ENCODE assay signal across 12 cellular contexts in the genomic region with DNA sequence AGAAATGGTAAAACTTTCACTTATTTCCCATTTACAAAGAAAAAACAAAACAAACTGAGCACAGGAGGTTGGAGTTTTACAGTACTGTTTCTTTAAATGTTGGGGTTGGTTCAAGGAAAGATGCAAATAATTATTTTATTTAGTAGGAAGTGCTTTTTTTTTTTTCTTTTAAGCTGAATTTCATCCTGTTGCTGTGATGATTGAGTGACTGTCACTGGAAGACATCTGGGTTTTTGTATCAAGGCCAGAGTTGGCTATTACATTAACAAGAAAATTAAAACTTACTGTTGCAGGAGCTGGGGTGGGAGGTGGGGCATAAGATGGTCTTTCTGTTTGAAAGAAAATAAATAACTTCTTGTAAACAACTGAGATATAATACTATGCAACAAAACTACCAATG. TPM values are rescaled to one million over a fixed set of nuclear protein-coding genes. Genes with fewer than 3 reads are reported as not detected.
DNase-seq lines count a peak whose midpoint lies in the region; ATAC-seq, FAIRE-seq and TF ChIP-seq lines count a peak whose summit lies in the region.
"Had no signal": no experiment of that assay in that cellular context is flagged by ENCODE, and none has a peak within 500 bp of the region (broad histone marks: within the 10 kb centered on the region; RNA-seq: fewer than 3 reads in every experiment).

No MANE protein-coding gene starts in this region.

- no peaks in the 10 kb centered on the region for H3K27me3 Mint-ChIP-seq in CD4-positive, CD25-positive, alpha-beta regulatory T cell
- H3K27me3 Mint-ChIP-seq in activated naive CD8-positive, alpha-beta T cell = no peaks in the 10 kb centered on the region
- no peaks in the 10 kb centered on the region for H3K27me3 Mint-ChIP-seq in natural killer cell (ENCODE audit: low read depth in 2 of 2)

- H3K9me3 ChIP-seq in CD4-positive, CD25-positive, alpha-beta regulatory T cell (ENCODE audit: control insufficient read depth in 2 of 2, low read length in 2 of 2) = no peaks in the 10 kb centered on the region
- no peaks in the 10 kb centered on the region for H3K9me3 ChIP-seq in transverse colon

- H3K4me3 Mint-ChIP-seq in CD4-positive, CD25-positive, alpha-beta regulatory T cell = peak overlapping the region; percentile 52 to 100 (median 78)
- H3K4me3 Mint-ChIP-seq in activated naive CD8-positive, alpha-beta T cell = peak overlapping the region; percentile 64
- H3K4me3 Mint-ChIP-seq in natural killer cell = peak overlapping the region; percentile 77

- H3K36me3 ChIP-seq in CD4-positive, CD25-positive, alpha-beta regulatory T cell (ENCODE audit: control insufficient read depth, insufficient read depth, low read length) = peaks cover 43% of the 10 kb centered on the region
- H3K36me3 ChIP-seq in transverse colon = peaks cover 0 to 35% (median 17%) of the 10 kb centered on the region in 4 donors

- no peaks in the 10 kb centered on the region for H3K27me3 ChIP-seq in CD4-positive, CD25-positive, alpha-beta regulatory T cell (ENCODE audit: control insufficient read depth, insufficient read depth, low read length)
- no peaks in the 10 kb centered on the region for H3K27me3 ChIP-seq in transverse colon
- H3K27me3 ChIP-seq: foreskin keratinocyte had no signal

- intact Hi-C loops in natural killer cell (cut with micrococcal nuclease) = loop anchor here (5.0 kb wide), 2 partner anchors 38 to 83 kb away; no protein-coding TSS in a partner anchor
- intact Hi-C loops in transverse colon (cut with DNase I; ENCODE audit: low total_unique reads) = no loop called here

- peaks cover 0 to 1% (median 0%) of the 10 kb centered on the region in 7 donors for H3K9me3 Mint-ChIP-seq in CD4-positive, CD25-positive, alpha-beta regulatory T cell
- H3K9me3 Mint-ChIP-seq in activated naive CD8-positive, alpha-beta T cell (ENCODE audit: low read depth) = no peaks in the 10 kb centered on the region
- H3K9me3 Mint-ChIP-seq in natural killer cell = no peaks in the 10 kb centered on the region

- peaks cover 49 to 81% (median 64%) of the 10 kb centered on the region in 4 donors for H3K4me1 Mint-ChIP-seq in CD4-positive, CD25-positive, alpha-beta regulatory T cell
- H3K4me1 Mint-ChIP-seq in activated naive CD8-positive, alpha-beta T cell (ENCODE audit: low read depth) = peaks cover 62% of the 10 kb centered on the region
- peaks cover 55 to 57% of the 10 kb centered on the region in 2 donors for H3K4me1 Mint-ChIP-seq in natural killer cell

- peak overlapping the region in 2 of 3 donors; percentile 70 to 99 for H3K27ac Mint-ChIP-seq in CD4-positive, CD25-positive, alpha-beta regulatory T cell
- H3K27ac Mint-ChIP-seq in activated naive CD8-positive, alpha-beta T cell = peak overlapping the region; percentile 66
- H3K27ac Mint-ChIP-seq in natural killer cell = peak overlapping the region; percentile 99

- H3K4me1 ChIP-seq in CD4-positive, CD25-positive, alpha-beta regulatory T cell (ENCODE audit: control insufficient read depth, insufficient read depth, low read length, poor library complexity, severe bottlenecking) = peaks cover 38% of the 10 kb centered on the region
- H3K4me1 ChIP-seq in transverse colon = peaks cover 19 to 41% (median 24%) of the 10 kb centered on the region in 4 donors

- no peak for TF ChIP-seq POLR2A in transverse colon (IDR thresholded peaks at IDR 0.05)

- TF ChIP-seq CTCF in natural killer cell (IDR thresholded peaks at IDR 0.05) (no peak), transverse colon (IDR thresholded peaks at IDR 0.05) (no peak)

- ATAC-seq in CD4-positive, CD25-positive, alpha-beta regulatory T cell (ENCODE audit: low read depth in 2 of 2) = no peak
- ATAC-seq in natural killer cell = no peak
- ATAC-seq: foreskin keratinocyte had no signal

- no peak for TF ChIP-seq EP300 in transverse colon (IDR thresholded peaks at IDR 0.05; ENCODE audit: low read depth)

- peak overlapping the region; percentile 79 for H3K4me3 ChIP-seq in CD4-positive, CD25-positive, alpha-beta regulatory T cell (ENCODE audit: low read depth, low read length)
- no peak overlapping the region for H3K4me3 ChIP-seq in transverse colon

- in situ Hi-C loops in transverse colon (cut with MboI; ENCODE audit: low pct_ligation_motif_present in 1 of 4, low pct_unique_long_range_greater_than_20kb in 1 of 4, low sequenced_read_pairs in 3 of 4) = no loop called here

- H3K27ac ChIP-seq in CD4-positive, CD25-positive, alpha-beta regulatory T cell (ENCODE audit: insufficient read depth, low read length, poor library complexity, severe bottlenecking) = peak overlapping the region; percentile 25
- no peak overlapping the region for H3K27ac ChIP-seq in transverse colon

- FAIRE-seq in GM19239 (lab: Jason Lieb, UNC) = peak; percentile 80

- DNase-seq in CD4-positive, CD25-positive, alpha-beta regulatory T cell = peak in 1 of 3 donors; percentile 24
- DNase-seq in GM19239 (ENCODE audit: insufficient read length, low spot score) (no peak), natural killer cell (no peak), transverse colon (no peak), 8988T (no peak), kidney glomerular epithelial cell (lab: John Stamatoyannopoulos, UW) (no peak)
- DNase-seq: effector CD4-positive, alpha-beta T cell; foreskin keratinocyte; midbrain; SHP77; stimulated activated CD4-positive, alpha-beta T cell treated with anti-CD3 and anti-CD28 coated beads, Interleukin-2, amount 100 ng/mL, for 24 hours had no signal

- peaks cover 26% of the 10 kb centered on the region for H3K36me3 Mint-ChIP-seq in CD4-positive, CD25-positive, alpha-beta regulatory T cell
- H3K36me3 Mint-ChIP-seq in activated naive CD8-positive, alpha-beta T cell = peaks cover 13% of the 10 kb centered on the region
- H3K36me3 Mint-ChIP-seq in natural killer cell = peaks cover 17% of the 10 kb centered on the region

RNA-seq across cellular contexts. Expression of a gene that starts 2.3 kb away (rescaled TPM):
- 76.9 TPM for total RNA-seq in CD4-positive, CD25-positive, alpha-beta regulatory T cell
- polyA plus RNA-seq in CD4-positive, CD25-positive, alpha-beta regulatory T cell = 100 to 1,000 TPM; 169 to 228 (median 179) TPM
- 100 to 1,000 TPM in 2 of 3 donors, 10 to 100 TPM in 1; 87.8 to 102 (median 101) TPM for total RNA-seq in natural killer cell
- total RNA-seq in transverse colon = 10 to 100 TPM; 43.0 to 87.2 (median 61.6) TPM

RNA-seq across cellular contexts. Expression of a gene that starts 19.7 kb away (rescaled TPM):
- total RNA-seq in CD4-positive, CD25-positive, alpha-beta regulatory T cell = not detected
- under 1 TPM in 1 of 4 donors, not detected in 3; 0.23 TPM for polyA plus RNA-seq in CD4-positive, CD25-positive, alpha-beta regulatory T cell
- total RNA-seq in natural killer cell = not detected
- total RNA-seq in transverse colon = under 1 TPM in 2 of 4 donors, not detected in 2; 0.27 to 0.48 TPM

RNA-seq across cellular contexts. Expression of a gene that starts 58.3 kb away (rescaled TPM):
- not detected for total RNA-seq in CD4-positive, CD25-positive, alpha-beta regulatory T cell
- polyA plus RNA-seq in CD4-positive, CD25-positive, alpha-beta regulatory T cell = under 1 TPM in 1 of 4 donors, not detected in 3; 0.15 TPM
- not detected for total RNA-seq in natural killer cell
- 10 to 100 TPM in 1 of 4 donors, 1 to 10 TPM in 1, under 1 TPM in 1, not detected in 1; 0.64 to 13.5 (median 4.9) TPM for total RNA-seq in transverse colon
